11 cellular contexts compared by ENCODE assay signal in the genomic region with DNA sequence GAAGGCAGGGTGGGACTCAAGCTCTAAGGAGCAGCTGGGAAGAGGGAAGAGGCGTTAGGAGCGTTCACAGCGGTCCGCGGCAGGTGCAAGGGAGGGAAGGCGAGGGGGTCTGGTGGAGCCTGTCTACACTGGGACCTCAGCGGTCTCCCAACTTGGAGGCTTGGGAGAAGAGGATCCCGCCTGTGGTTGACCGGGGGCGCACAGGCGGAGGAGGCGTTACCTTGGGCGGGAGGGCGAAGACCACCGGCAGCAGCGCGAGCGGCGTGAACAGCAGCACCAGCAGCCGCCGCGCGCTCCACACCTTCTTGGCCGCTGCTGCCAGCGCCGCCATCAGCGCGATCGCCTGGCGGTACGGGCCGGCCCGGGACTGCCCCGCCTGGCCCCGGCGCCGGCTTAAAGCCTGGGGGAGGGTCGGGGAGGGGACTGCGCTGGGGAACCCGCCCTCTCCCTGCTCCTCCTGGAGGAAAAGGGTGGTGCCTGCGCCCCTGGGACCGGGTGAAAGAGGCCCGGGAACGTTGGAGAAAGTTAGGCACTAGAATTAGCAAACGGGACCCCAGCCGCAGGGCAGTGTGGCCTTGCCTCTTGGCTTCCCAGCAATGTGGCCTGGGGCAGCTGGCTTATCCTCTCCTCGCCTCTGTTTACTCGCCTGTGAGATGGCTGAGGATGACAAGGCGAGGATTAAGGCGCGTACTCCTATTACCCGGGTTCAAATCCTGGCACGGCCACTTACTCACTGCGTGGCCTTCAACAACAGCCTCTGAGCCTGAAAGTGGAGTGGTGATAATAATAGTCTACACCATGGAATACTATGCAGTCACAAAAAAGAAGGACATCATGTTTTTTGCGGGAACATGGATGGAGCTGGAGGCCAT. TPM values are rescaled to one million over a fixed set of nuclear protein-coding genes. Genes with fewer than 3 reads are reported as not detected.
DNase-seq lines count a peak whose midpoint lies in the region; ATAC-seq and TF ChIP-seq lines count a peak whose summit lies in the region.
"Had no signal": no experiment of that assay in that cellular context is flagged by ENCODE, and none has a peak within 500 bp of the region (broad histone marks: within the 10 kb centered on the region; RNA-seq: fewer than 3 reads in every experiment).

A gene with protein sequence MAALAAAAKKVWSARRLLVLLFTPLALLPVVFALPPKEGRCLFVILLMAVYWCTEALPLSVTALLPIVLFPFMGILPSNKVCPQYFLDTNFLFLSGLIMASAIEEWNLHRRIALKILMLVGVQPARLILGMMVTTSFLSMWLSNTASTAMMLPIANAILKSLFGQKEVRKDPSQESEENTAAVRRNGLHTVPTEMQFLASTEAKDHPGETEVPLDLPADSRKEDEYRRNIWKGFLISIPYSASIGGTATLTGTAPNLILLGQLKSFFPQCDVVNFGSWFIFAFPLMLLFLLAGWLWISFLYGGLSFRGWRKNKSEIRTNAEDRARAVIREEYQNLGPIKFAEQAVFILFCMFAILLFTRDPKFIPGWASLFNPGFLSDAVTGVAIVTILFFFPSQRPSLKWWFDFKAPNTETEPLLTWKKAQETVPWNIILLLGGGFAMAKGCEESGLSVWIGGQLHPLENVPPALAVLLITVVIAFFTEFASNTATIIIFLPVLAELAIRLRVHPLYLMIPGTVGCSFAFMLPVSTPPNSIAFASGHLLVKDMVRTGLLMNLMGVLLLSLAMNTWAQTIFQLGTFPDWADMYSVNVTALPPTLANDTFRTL (minus strand): TSS at position 369 of the 872 bp plus-strand sequence. CDS start 38 bp downstream, at position 331.

- intact Hi-C loops in Panc1 (cut with micrococcal nuclease; ENCODE audit: unreplicated experiment) (no loop called here), left ventricle myocardium inferior (cut with micrococcal nuclease) (no loop called here)

- TF ChIP-seq CTCF in Panc1 (IDR thresholded peaks at IDR 0.05) (no peak), left ventricle myocardium inferior (IDR thresholded peaks at IDR 0.05; ENCODE audit: borderline replicate concordance) (no peak), neural progenitor cell (IDR thresholded peaks at IDR 0.05) (peak; percentile 19)

- H3K27ac Mint-ChIP-seq in neural progenitor cell = peak within 1 kb of the TSS; percentile 5
- H3K27ac Mint-ChIP-seq: CD4-positive, CD25-positive, alpha-beta regulatory T cell had no signal

- no peaks in the 10 kb centered on the region for H3K4me1 ChIP-seq in Panc1 (ENCODE audit: control insufficient read depth, insufficient read depth, low read length)
- H3K4me1 ChIP-seq in left ventricle myocardium inferior = peaks cover 9% of the 10 kb centered on the region
- peaks cover 21% of the 10 kb centered on the region for H3K4me1 ChIP-seq in neural progenitor cell
- H3K4me1 ChIP-seq: psoas muscle had no signal

- H3K36me3 Mint-ChIP-seq in neural progenitor cell = no peaks in the 10 kb centered on the region
- H3K36me3 Mint-ChIP-seq: CD4-positive, CD25-positive, alpha-beta regulatory T cell had no signal

- peak; percentile 79 for ATAC-seq in Panc1
- no peak for ATAC-seq in GM21367 (IDR thresholded peaks at IDR 0.05; ENCODE audit: unreplicated experiment)
- ATAC-seq in GM21528 (IDR thresholded peaks at IDR 0.05; ENCODE audit: low FRiP score, unreplicated experiment) = no peak
- ATAC-seq: psoas muscle had no signal

- H4K20me1 ChIP-seq in neural progenitor cell (ENCODE audit: low read depth) = peaks cover 13% of the 10 kb centered on the region

- POLR2A ChIA-PET in Panc1 (lab: Charles Lee) = no interaction called here

- H3F3A ChIP-seq in neural progenitor cell (ENCODE audit: low read depth) = peaks cover 37% of the 10 kb centered on the region

- DNase-seq in C1 segment of cervical spinal cord (lab: John Stamatoyannopoulos, UW) (peak in 8 of 14 donors; percentile 19 to 78 (median 52)), Panc1 (ENCODE audit: low read depth, low spot score) (no peak), left ventricle myocardium inferior (no peak), neural progenitor cell (ENCODE audit: low spot score) (peak; percentile 87), NCI-H2081 (lab: John Stamatoyannopoulos, UW) (no peak), AG08396 (ENCODE audit: low spot score) (no peak)
- DNase-seq: CD4-positive, CD25-positive, alpha-beta regulatory T cell; psoas muscle had no signal

- no peaks in the 10 kb centered on the region for H3K9me3 ChIP-seq in Panc1 (ENCODE audit: control insufficient read depth, insufficient read depth, low read depth, low read length)
- no peaks in the 10 kb centered on the region for H3K9me3 ChIP-seq in left ventricle myocardium inferior (replicated peaks)
- no peaks in the 10 kb centered on the region for H3K9me3 ChIP-seq in neural progenitor cell (ENCODE audit: low read depth)
- H3K9me3 ChIP-seq: psoas muscle had no signal

- no peaks in the 10 kb centered on the region for H3K79me2 ChIP-seq in neural progenitor cell (ENCODE audit: low read depth)

- H3K4me1 Mint-ChIP-seq in neural progenitor cell = peaks cover 35% of the 10 kb centered on the region

- H2AFZ ChIP-seq in neural progenitor cell (replicated peaks) = peak within 1 kb of the TSS; percentile 85

- H3K27me3 Mint-ChIP-seq in neural progenitor cell (ENCODE audit: insufficient read depth, low read depth) = peaks cover 4% of the 10 kb centered on the region

- no peak within 1 kb of the TSS for H3K27ac ChIP-seq in Panc1 (ENCODE audit: low read length)
- H3K27ac ChIP-seq in left ventricle myocardium inferior (replicated peaks) = no peak within 1 kb of the TSS
- no peak within 1 kb of the TSS for H3K27ac ChIP-seq in neural progenitor cell
- H3K27ac ChIP-seq: psoas muscle had no signal

- H3K9me3 Mint-ChIP-seq in neural progenitor cell = no peaks in the 10 kb centered on the region

- peak within 1 kb of the TSS; percentile 24 to 25; a peak in 3 of 4 replicates for H3K4me3 ChIP-seq in Panc1 (ENCODE audit: low read depth in 2 of 2, low read length in 2 of 2)
- peak within 1 kb of the TSS; percentile 51 for H3K4me3 ChIP-seq in left ventricle myocardium inferior
- H3K4me3 ChIP-seq in neural progenitor cell = peak within 1 kb of the TSS; percentile 42
- H3K4me3 ChIP-seq: psoas muscle had no signal

- H3K4me2 ChIP-seq in neural progenitor cell = peak within 1 kb of the TSS; percentile 68

- CTCF ChIA-PET in Panc1 (lab: Charles Lee) = no interaction called here

- no peaks in the 10 kb centered on the region for H3K36me3 ChIP-seq in Panc1 (ENCODE audit: control insufficient read depth, insufficient read depth, low read length)
- no peaks in the 10 kb centered on the region for H3K36me3 ChIP-seq in left ventricle myocardium inferior
- no peaks in the 10 kb centered on the region for H3K36me3 ChIP-seq in neural progenitor cell

- H3K9ac ChIP-seq in neural progenitor cell = no peak within 1 kb of the TSS

- H3K4me3 Mint-ChIP-seq in neural progenitor cell = peak within 1 kb of the TSS; percentile 81

- no TSS peak for BruUV-seq in Panc1 (replicated peaks; lab: Mats Ljungman, UMichigan)

- in situ Hi-C loops in Panc1 (cut with HindIII; ENCODE audit: low pct_unique_long_range_greater_than_20kb, low sequenced_read_pairs) = no loop called here

- peaks cover 29% of the 10 kb centered on the region for H3K27me3 ChIP-seq in Panc1 (ENCODE audit: control insufficient read depth, insufficient read depth, low read length)
- H3K27me3 ChIP-seq in left ventricle myocardium inferior (ENCODE audit: low read depth) = peaks cover 56% of the 10 kb centered on the region
- peaks cover 39% of the 10 kb centered on the region for H3K27me3 ChIP-seq in neural progenitor cell

RNA-seq across cellular contexts. Expression of the gene that starts here (rescaled TPM):
- total RNA-seq in Panc1 (2021; ENCODE audit: unreplicated experiment) (0.31 TPM), left ventricle myocardium inferior (0.30 TPM), neural progenitor cell (ENCODE audit: low replicate concordance) (4.5 and 7.4 TPM in 2 replicates)
- 0.52 TPM for polyA plus RNA-seq in Panc1 (2012; ENCODE audit: insufficient read length)
- total RNA-seq: activated CD8-positive, alpha-beta memory T cell treated with anti-CD3 and anti-CD28 coated beads for 36 hours had no signal
- polyA plus RNA-seq: CD4-positive, CD25-positive, alpha-beta regulatory T cell had no signal

Comparison
In these comparisons a context has a peak if more than half of its experiments do, and no peak if none do; other contexts are left out.
1. Peak in ATAC-seq and H3K4me3 ChIP-seq in Panc1; RNA of the gene not detected or under 1 TPM.
2. DNase-seq: peak in C1 segment of cervical spinal cord (8 of 14) and neural progenitor cell (single experiment); none in Panc1 (single experiment), left ventricle myocardium inferior (single experiment), NCI-H2081 (0 of 2) and AG08396 (single experiment).
3. Peak in every context shown above with its lines, with median percentiles within 50 percentile points of each other: H3K4me3 ChIP-seq.